Comparison of ENCODE assay signal across 14 cellular contexts in genomic region chr13:90717451-90717936, GRCh38.
DNase-seq lines count a peak whose midpoint lies in the region; ATAC-seq and TF ChIP-seq lines count a peak whose summit lies in the region.
"Had no signal": no experiment of that assay in that cellular context is flagged by ENCODE, and none has a peak within 500 bp of the region (broad histone marks: within the 10 kb centered on the region; RNA-seq: fewer than 3 reads in every experiment).

No MANE protein-coding gene starts in this region.

- TF ChIP-seq POLR2A in sigmoid colon (IDR thresholded peaks at IDR 0.05), result no peak

- intact Hi-C loops in sigmoid colon (cut with DNase I), result no loop called here

- peak; percentile 40; the same call in 1 of the 2 replicates for TF ChIP-seq EP300 in Ishikawa (IDR thresholded peaks at IDR 0.05; ENCODE audit: borderline replicate concordance)
- no peak for TF ChIP-seq EP300 in sigmoid colon (IDR thresholded peaks at IDR 0.05)

- TF ChIP-seq CTCF in AG09309 (IDR thresholded peaks at IDR 0.05; ENCODE audit: control insufficient read depth, insufficient read depth, low read depth, low read length, missing control alignments) (no peak), lung (IDR thresholded peaks at IDR 0.05; ENCODE audit: control extremely low read depth, extremely low read depth) (no peak), sigmoid colon (IDR thresholded peaks at IDR 0.05) (no peak)

- H3K27me3 ChIP-seq in lung (ENCODE audit: control insufficient read depth, insufficient read depth), result no peaks in the 10 kb centered on the region
- H3K27me3 ChIP-seq in sigmoid colon, result no peaks in the 10 kb centered on the region
- H3K27me3 ChIP-seq: heart left ventricle, neutrophil had no signal

- 42 to 69% methylated on average over 3 of the region's 3 CpGs for WGBS in lung, 2 donors
- WGBS in sigmoid colon, 2 donors, result 22 to 47% methylated on average over 3 of the region's 3 CpGs

- DNase-seq in AG09309 (ENCODE audit: low read depth) (peak; percentile 35), dermis microvascular lymphatic vessel endothelial cell (ENCODE audit: low read depth in 2 of 2) (peak; percentile 14 to 37), lung (ENCODE audit: low spot score) (no peak), sigmoid colon (no peak)
- DNase-seq in stimulated activated CD4-positive, alpha-beta T cell treated with anti-CD3 and anti-CD28 coated beads, Interleukin-4, amount 100 ng/mL, for 1 hour, result no peak
- no peak for DNase-seq in activated CD4-positive, CD25-positive, alpha-beta regulatory T cell treated with anti-CD3 and anti-CD28 coated beads, Interleukin-2, amount 50 U/mL, for 72 hours
- DNase-seq: activated naive CD8-positive, alpha-beta T cell treated with anti-CD3 and anti-CD28 coated beads, Interleukin-2, amount 10 ng/mL, durations not matched to agents 7 days and 5 days; C1 segment of cervical spinal cord; heart left ventricle; NCI-H1105; SIG-M5 had no signal

- peak; percentile 41 for ATAC-seq in lung (ENCODE audit: insufficient read depth, low FRiP score)
- ATAC-seq in HG03469 (IDR thresholded peaks at IDR 0.05; ENCODE audit: unreplicated experiment), result no peak

- H3K4me3 ChIP-seq in AG09309 (ENCODE audit: control insufficient read depth, low read depth, low read length) (no peak overlapping the region), lung (no peak overlapping the region), sigmoid colon (no peak overlapping the region)
- H3K4me3 ChIP-seq: heart left ventricle had no signal

- H3K27ac ChIP-seq in lung (ENCODE audit: low read depth in 1 of 2, low read length in 1 of 2) (no peak overlapping the region), sigmoid colon (no peak overlapping the region)
- H3K27ac ChIP-seq: heart left ventricle, neutrophil had no signal

- H3K9me3 ChIP-seq in lung (ENCODE audit: control insufficient read depth in 2 of 2, insufficient read depth in 1 of 2, low read length in 1 of 2) (no peaks in the 10 kb centered on the region), sigmoid colon (no peaks in the 10 kb centered on the region)
- H3K9me3 ChIP-seq: heart left ventricle, neutrophil had no signal

- peaks cover 0 to 6% of the 10 kb centered on the region in 2 donors for H3K4me1 ChIP-seq in lung (ENCODE audit: control insufficient read depth in 2 of 2, insufficient read depth in 2 of 2, low read length in 2 of 2)
- peaks cover 0 to 5% (median 0%) of the 10 kb centered on the region in 4 donors for H3K4me1 ChIP-seq in sigmoid colon

- H3K36me3 ChIP-seq in lung (ENCODE audit: control insufficient read depth in 2 of 2, insufficient read depth in 2 of 2, low read length in 2 of 2) (no peaks in the 10 kb centered on the region), sigmoid colon (no peaks in the 10 kb centered on the region)
- H3K36me3 ChIP-seq: heart left ventricle, neutrophil had no signal

- TF ChIP-seq RAD21 in Ishikawa (IDR thresholded peaks at IDR 0.05; ENCODE audit: low read depth), result no peak

TF ChIP-seq in Ishikawa, 13 proteins besides CTCF, POLR2A, EP300 and RAD21:
- TF ChIP-seq REST (IDR thresholded peaks at IDR 0.05; ENCODE audit: low read depth) (no peak), TEAD4 (IDR thresholded peaks at IDR 0.05) (peak; percentile 46)

Comparison
In these comparisons a context has a peak if more than half of its experiments do, and no peak if none do; other contexts are left out.
1. DNase-seq: peak in AG09309 (single experiment) and dermis microvascular lymphatic vessel endothelial cell (2 of 2); none in lung (single experiment), stimulated activated CD4-positive, alpha-beta T cell treated with anti-CD3 and anti-CD28 coated beads, Interleukin-4, amount 100 ng/mL, for 1 hour (single experiment), activated CD4-positive, CD25-positive, alpha-beta regulatory T cell treated with anti-CD3 and anti-CD28 coated beads, Interleukin-2, amount 50 U/mL, for 72 hours (single experiment) and sigmoid colon (single experiment).